In genomic region chr17:40219073-40219860, GRCh38 we compare ENCODE assay signal across 8 cellular contexts. TPM values are rescaled to one million over a fixed set of nuclear protein-coding genes. Genes with fewer than 3 reads are reported as not detected.
DNase-seq lines count a peak whose midpoint lies in the region; ATAC-seq and TF ChIP-seq lines count a peak whose summit lies in the region.

Gene WIPF2 (plus strand): TSS chr17:40219304. CDS start chr17:40256460, 37,156 bp downstream.

- peak within 1 kb of the TSS; percentile 88 for H3K27ac ChIP-seq in Panc1 (ENCODE audit: low read length)
- H3K27ac ChIP-seq in esophagus squamous epithelium: peak within 1 kb of the TSS; percentile 96 to 98 (median 96)

- peak in 3 of 4 donors; percentile 23 to 79 (median 48) for TF ChIP-seq POLR2A in esophagus squamous epithelium (IDR thresholded peaks at IDR 0.05)

- H3K4me3 ChIP-seq in Panc1 (ENCODE audit: low read depth in 2 of 2, low read length in 2 of 2) (peak within 1 kb of the TSS; percentile 68 to 70), esophagus squamous epithelium (peak within 1 kb of the TSS; percentile 69 to 88 (median 81))

- no peaks in the 10 kb centered on the region for H3K4me1 ChIP-seq in Panc1 (ENCODE audit: control insufficient read depth, insufficient read depth, low read length)
- peaks cover 9 to 43% (median 16%) of the 10 kb centered on the region in 3 donors for H3K4me1 ChIP-seq in esophagus squamous epithelium

- TF ChIP-seq CTCF in Panc1 (IDR thresholded peaks at IDR 0.05) (no peak), esophagus squamous epithelium (IDR thresholded peaks at IDR 0.05) (peak; percentile 66 to 95 (median 93))

- WGBS in esophagus squamous epithelium, 2 donors: 0 to 2% methylated on average over 18 to 21 of the region's 60 CpGs

- ATAC-seq in GM21619 (IDR thresholded peaks at IDR 0.05; ENCODE audit: unreplicated experiment) (peak; percentile 84), Panc1 (peak; percentile 99)
- ATAC-seq in activated T-cell treated with anti-CD3 and anti-CD28 coated beads, Interleukin-2, amount 50 U/mL, for 4 hours: peak; percentile 95 to 96

- peaks cover 2% of the 10 kb centered on the region for H3K36me3 Mint-ChIP-seq in activated T-cell treated with anti-CD3 and anti-CD28 coated beads, Interleukin-2, amount 50 U/mL, for 4 hours (ENCODE audit: insufficient read depth)

- H3K9me3 Mint-ChIP-seq in activated T-cell treated with anti-CD3 and anti-CD28 coated beads, Interleukin-2, amount 50 U/mL, for 4 hours: no peaks in the 10 kb centered on the region

- no peaks in the 10 kb centered on the region for H3K27me3 ChIP-seq in Panc1 (ENCODE audit: control insufficient read depth, insufficient read depth, low read length)
- no peaks in the 10 kb centered on the region for H3K27me3 ChIP-seq in esophagus squamous epithelium

- H3K27me3 Mint-ChIP-seq in activated T-cell treated with anti-CD3 and anti-CD28 coated beads, Interleukin-2, amount 50 U/mL, for 4 hours (ENCODE audit: low read depth): no peaks in the 10 kb centered on the region

- DNase-seq in DMS153 treated with DMSO at 0.1 percent for 48 hours (lab: John Stamatoyannopoulos, UW; ENCODE audit: unreplicated experiment) (peak; percentile 92), KG1 (lab: John Stamatoyannopoulos, UW) (peak; percentile 82), Panc1 (ENCODE audit: low read depth, low spot score) (peak; percentile 69), esophagus squamous epithelium (lab: John Stamatoyannopoulos, UW) (peak; percentile 80), myocyte (ENCODE audit: low read depth) (peak; percentile 98)
- DNase-seq in activated T-cell treated with anti-CD3 and anti-CD28 coated beads, Interleukin-2, amount 50 U/mL, for 4 hours: peak; percentile 95
- DNase-seq in stimulated activated CD8-positive, alpha-beta memory T cell treated with anti-CD3 and anti-CD28 coated beads, Interleukin-7, amount 100 ng/mL, for 48 hours (ENCODE audit: extremely low read depth in 1 of 2, low read depth in 1 of 2): peak; percentile 95 to 97

- in situ Hi-C loops in Panc1 (cut with HindIII; ENCODE audit: low pct_unique_long_range_greater_than_20kb, low sequenced_read_pairs): no loop called here

- POLR2A ChIA-PET in Panc1 (lab: Charles Lee): interaction anchor here (0.6 to 0.7 kb wide), 5 partner anchors 11 to 316 kb away, joined by 3 to 7 read pairs (median 3); no protein-coding TSS in a partner anchor

- H3K9me3 ChIP-seq in Panc1 (ENCODE audit: control insufficient read depth, insufficient read depth, low read depth, low read length): no peaks in the 10 kb centered on the region
- H3K9me3 ChIP-seq in esophagus squamous epithelium: no peaks in the 10 kb centered on the region

- H3K4me1 Mint-ChIP-seq in activated T-cell treated with anti-CD3 and anti-CD28 coated beads, Interleukin-2, amount 50 U/mL, for 4 hours (ENCODE audit: low read depth): peaks cover 27% of the 10 kb centered on the region

- intact Hi-C loops in Panc1 (cut with micrococcal nuclease; ENCODE audit: unreplicated experiment) (no loop called here), esophagus squamous epithelium (cut with DNase I) (no loop called here)

- BruUV-seq in Panc1 (replicated peaks; lab: Mats Ljungman, UMichigan): no TSS peak

- H3K36me3 ChIP-seq in Panc1 (ENCODE audit: control insufficient read depth, insufficient read depth, low read length) (no peaks in the 10 kb centered on the region), esophagus squamous epithelium (no peaks in the 10 kb centered on the region)

- CTCF ChIA-PET in Panc1 (lab: Charles Lee): interaction anchor here (0.6 to 1.8 kb wide), 9 partner anchors 12 to 201 kb away, joined by 3 to 8 read pairs (median 4); no protein-coding TSS in a partner anchor

- H3K4me3 Mint-ChIP-seq in activated T-cell treated with anti-CD3 and anti-CD28 coated beads, Interleukin-2, amount 50 U/mL, for 4 hours: peak within 1 kb of the TSS; percentile 93

RNA-seq across cellular contexts. Expression of gene WIPF2, which starts in this region (rescaled TPM):
- total RNA-seq in Panc1 (2021; ENCODE audit: unreplicated experiment) (45.9 TPM), esophagus squamous epithelium (10 to 100 TPM in 3 of 4 donors, 1 to 10 TPM in 1; 9.8 to 13.8 (median 11.2) TPM), myocyte (3.7 and 3.8 TPM in 2 replicates)
- polyA plus RNA-seq in Panc1 (2012; ENCODE audit: insufficient read length): 33.6 TPM
- 10 to 100 TPM; 21.3 to 24.6 (median 22.1) TPM for total RNA-seq in activated T-cell treated with anti-CD3 and anti-CD28 coated beads, Interleukin-2, amount 50 U/mL, for 4 hours
- 19.9 TPM for polyA plus RNA-seq in myocyte (2012)

Comparison
In these comparisons a context has a peak if more than half of its experiments do, and no peak if none do; other contexts are left out.
1. Peak in every context shown above with its lines: DNase-seq, ATAC-seq, H3K4me3 ChIP-seq and H3K27ac ChIP-seq.